ENCODE assay signal across 19 cellular contexts in the genomic region with DNA sequence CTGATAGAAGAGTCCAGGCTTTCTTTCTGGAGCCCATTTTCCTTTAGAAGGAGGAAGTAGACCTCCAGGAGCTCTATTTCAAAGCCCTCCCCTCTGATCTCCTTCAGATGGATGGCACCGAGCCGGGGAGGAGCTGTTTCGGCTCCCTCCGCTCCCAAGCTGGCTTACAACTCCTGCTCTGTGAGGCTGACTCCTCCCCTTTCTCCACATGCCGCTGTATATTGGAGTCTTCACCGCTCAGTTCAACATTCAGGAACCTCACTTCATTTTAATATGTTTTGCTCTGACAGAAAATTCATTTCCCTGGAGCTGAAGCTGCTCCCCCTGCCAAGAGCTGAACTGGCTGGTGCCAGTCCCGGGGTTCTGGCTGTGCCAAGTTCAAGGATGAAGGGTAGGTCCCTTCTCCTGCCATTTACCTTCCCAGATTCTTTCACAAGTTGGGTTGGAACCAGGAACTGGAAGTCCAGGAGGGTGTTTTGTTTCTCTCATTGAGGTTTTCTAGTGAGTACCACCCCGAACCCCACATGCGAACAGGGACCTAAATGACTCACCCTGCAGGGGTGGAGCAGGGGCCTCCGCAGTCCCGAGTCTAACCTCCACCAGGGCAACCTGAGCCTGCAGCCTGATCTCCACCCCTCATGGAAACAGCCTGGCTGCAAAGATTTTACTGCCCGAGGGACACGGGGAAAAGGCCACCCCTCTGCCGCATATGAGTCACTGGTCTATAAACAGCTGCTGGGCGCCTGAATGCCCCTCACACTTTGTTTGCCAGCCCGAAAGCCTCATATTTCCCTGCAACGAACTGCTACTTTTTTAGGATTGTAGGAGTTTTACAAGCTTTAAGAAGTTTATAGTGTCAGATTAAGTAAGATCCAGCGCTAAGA.
DNase-seq lines count a peak whose midpoint lies in the region; ATAC-seq and TF ChIP-seq lines count a peak whose summit lies in the region.
"Had no signal": no experiment of that assay in that cellular context is flagged by ENCODE, and none has a peak within 500 bp of the region (broad histone marks: within the 10 kb centered on the region; RNA-seq: fewer than 3 reads in every experiment).

No MANE protein-coding gene starts in this region.

- H4K20me1 ChIP-seq in GM23248 (ENCODE audit: insufficient read depth): no peaks in the 10 kb centered on the region
- no peaks in the 10 kb centered on the region for H4K20me1 ChIP-seq in hepatocyte (ENCODE audit: insufficient read depth, poor library complexity, severe bottlenecking)

- DNase-seq in GM23248 (peak; percentile 13), M059J (ENCODE audit: low read depth) (peak; percentile 68), hepatocyte (ENCODE audit: low spot score) (peak; percentile 73), retina (peak; percentile 33), RKO (ENCODE audit: low spot score) (no peak), NCI-H128 (lab: John Stamatoyannopoulos, UW; ENCODE audit: unreplicated experiment) (no peak)
- DNase-seq in activated CD8-positive, alpha-beta T cell treated with anti-CD3 and anti-CD28 coated beads, Interleukin-2, amount 10 ng/mL, durations not matched to agents 7 days and 5 days: no peak
- DNase-seq: activated CD4-positive, CD25-positive, alpha-beta regulatory T cell; central memory CD4-positive, alpha-beta T cell; effector CD4-positive, alpha-beta T cell; EL; kidney; NCI-H1436 treated with DMSO at 0.1 percent for 48 hours; occipital lobe; sigmoid colon; stimulated activated CD4-positive, alpha-beta T cell treated with anti-CD3 and anti-CD28 coated beads, Interleukin-4, amount 100 ng/mL, for 1 hour; T-helper 17 cell had no signal

- H3K9me3 Mint-ChIP-seq in activated CD8-positive, alpha-beta T cell treated with anti-CD3 and anti-CD28 coated beads, Interleukin-2, amount 10 ng/mL, durations not matched to agents 7 days and 5 days (ENCODE audit: insufficient read depth): no peaks in the 10 kb centered on the region

- no peaks in the 10 kb centered on the region for H3K36me3 ChIP-seq in GM23248 (ENCODE audit: low read depth)
- H3K36me3 ChIP-seq in hepatocyte (replicated peaks; ENCODE audit: insufficient read depth, low read depth): no peaks in the 10 kb centered on the region
- H3K36me3 ChIP-seq: sigmoid colon had no signal

- H3K4me2 ChIP-seq in GM23248 (ENCODE audit: unreplicated experiment) (no peak overlapping the region), hepatocyte (peak overlapping the region; percentile 65)

- H3K9me2 ChIP-seq in GM23248 (ENCODE audit: insufficient read depth): no peaks in the 10 kb centered on the region
- no peaks in the 10 kb centered on the region for H3K9me2 ChIP-seq in hepatocyte (replicated peaks; ENCODE audit: insufficient read depth)

- no peaks in the 10 kb centered on the region for H3K36me3 Mint-ChIP-seq in activated CD8-positive, alpha-beta T cell treated with anti-CD3 and anti-CD28 coated beads, Interleukin-2, amount 10 ng/mL, durations not matched to agents 7 days and 5 days (ENCODE audit: low read depth)

- H3K9me3 ChIP-seq in GM23248 (ENCODE audit: low read depth): no peaks in the 10 kb centered on the region
- H3K9me3 ChIP-seq in hepatocyte (ENCODE audit: low read depth): no peaks in the 10 kb centered on the region
- H3K9me3 ChIP-seq: sigmoid colon had no signal

- POLR2A ChIA-PET in activated CD8-positive, alpha-beta T cell treated with anti-CD3 and anti-CD28 coated beads, Interleukin-2, amount 10 ng/mL, durations not matched to agents 7 days and 5 days (lab: Charles Lee): no interaction called here

- TF ChIP-seq CTCF in hepatocyte (IDR thresholded peaks at IDR 0.05; ENCODE audit: poor library complexity): no peak

- in situ Hi-C loops in GM23248 (cut with MboI): no loop called here

- H3F3A ChIP-seq in GM23248 (ENCODE audit: insufficient read depth): no peaks in the 10 kb centered on the region

- ATAC-seq in HG03469 (IDR thresholded peaks at IDR 0.05; ENCODE audit: unreplicated experiment): no peak
- ATAC-seq in activated CD8-positive, alpha-beta T cell treated with anti-CD3 and anti-CD28 coated beads, Interleukin-2, amount 10 ng/mL, durations not matched to agents 7 days and 5 days: no peak
- ATAC-seq: T-helper 17 cell had no signal

- no peak overlapping the region for H3K9ac ChIP-seq in GM23248

- H3K4me1 ChIP-seq in GM23248 (ENCODE audit: insufficient read depth): no peaks in the 10 kb centered on the region
- H3K4me1 ChIP-seq in hepatocyte (ENCODE audit: insufficient read depth): peaks cover 8% of the 10 kb centered on the region

- 38 to 40% methylated on average over 18 of the region's 18 CpGs for WGBS in GM23248 (ENCODE audit: low coverage in 1 of 2, low lambda C conversion rate in 2 of 2, missing lambda C conversion rate in 2 of 2), 2 experiments
- WGBS in hepatocyte (ENCODE audit: low lambda C conversion rate, missing lambda C conversion rate): 38% methylated on average over 18 of the region's 18 CpGs

- H2AFZ ChIP-seq in GM23248: no peak overlapping the region
- peak overlapping the region; percentile 47 for H2AFZ ChIP-seq in hepatocyte

- H3K27ac ChIP-seq in GM23248 (no peak overlapping the region), hepatocyte (peak overlapping the region; percentile 82)
- H3K27ac ChIP-seq: HL-60, sigmoid colon had no signal

- no peak overlapping the region for H3K27ac Mint-ChIP-seq in activated CD8-positive, alpha-beta T cell treated with anti-CD3 and anti-CD28 coated beads, Interleukin-2, amount 10 ng/mL, durations not matched to agents 7 days and 5 days
- H3K27ac Mint-ChIP-seq: T-helper 17 cell had no signal

- H3K27me3 ChIP-seq in GM23248 (replicated peaks; ENCODE audit: insufficient read depth) (no peaks in the 10 kb centered on the region), hepatocyte (no peaks in the 10 kb centered on the region)

- H3K79me2 ChIP-seq in GM23248 (ENCODE audit: insufficient read depth): no peaks in the 10 kb centered on the region
- H3K79me2 ChIP-seq in hepatocyte: no peaks in the 10 kb centered on the region

- no peaks in the 10 kb centered on the region for H3K27me3 Mint-ChIP-seq in activated CD8-positive, alpha-beta T cell treated with anti-CD3 and anti-CD28 coated beads, Interleukin-2, amount 10 ng/mL, durations not matched to agents 7 days and 5 days (ENCODE audit: low read depth)
- H3K27me3 Mint-ChIP-seq: T-helper 17 cell had no signal

- H3K4me3 ChIP-seq in GM23248: no peak overlapping the region
- no peak overlapping the region for H3K4me3 ChIP-seq in hepatocyte
- H3K4me3 ChIP-seq: sigmoid colon had no signal

- no peak overlapping the region for H3K4me3 Mint-ChIP-seq in activated CD8-positive, alpha-beta T cell treated with anti-CD3 and anti-CD28 coated beads, Interleukin-2, amount 10 ng/mL, durations not matched to agents 7 days and 5 days
- H3K4me3 Mint-ChIP-seq: T-helper 17 cell had no signal

- H3K4me1 Mint-ChIP-seq in activated CD8-positive, alpha-beta T cell treated with anti-CD3 and anti-CD28 coated beads, Interleukin-2, amount 10 ng/mL, durations not matched to agents 7 days and 5 days (ENCODE audit: low read depth): no peaks in the 10 kb centered on the region
- H3K4me1 Mint-ChIP-seq: T-helper 17 cell had no signal

- CTCF ChIA-PET in activated CD8-positive, alpha-beta T cell treated with anti-CD3 and anti-CD28 coated beads, Interleukin-2, amount 10 ng/mL, durations not matched to agents 7 days and 5 days (lab: Charles Lee): no interaction called here

Comparison
In these comparisons a context has a peak if more than half of its experiments do, and no peak if none do; other contexts are left out.
1. DNase-seq: peak in GM23248 (single experiment), M059J (single experiment), hepatocyte (single experiment) and retina (single experiment); none in RKO (single experiment), NCI-H128 (single experiment) and activated CD8-positive, alpha-beta T cell treated with anti-CD3 and anti-CD28 coated beads, Interleukin-2, amount 10 ng/mL, durations not matched to agents 7 days and 5 days (single experiment).